Comparison of ENCODE assay signal across 8 cellular contexts in genomic region chr17:56913867-56914640, GRCh38.
DNase-seq lines count a peak whose midpoint lies in the region; ATAC-seq and TF ChIP-seq lines count a peak whose summit lies in the region.

TRIM25 (minus strand) TSS chr17:56914049; CDS start chr17:56913988, 61 bp downstream.

- peak; percentile 98 for DNase-seq in AG08396 (ENCODE audit: low spot score)
- peak; percentile 64 for DNase-seq in NCI-H345 treated with DMSO at 0.1 percent for 48 hours (lab: John Stamatoyannopoulos, UW; ENCODE audit: unreplicated experiment)
- DNase-seq in activated CD4-positive, CD25-positive, alpha-beta regulatory T cell treated with anti-CD3 and anti-CD28 coated beads, Interleukin-2, amount 50 U/mL, for 16 hours (ENCODE audit: low read depth, low spot score) = peak; percentile 74
- peak; percentile 75 for DNase-seq in central memory CD4-positive, alpha-beta T cell
- peak; percentile 97 for DNase-seq in islet precursor cell
- DNase-seq in stimulated activated CD4-positive, alpha-beta T cell treated with anti-CD3 and anti-CD28 coated beads, Interleukin-12 subunit alpha, Interleukin-12 subunit beta, amount 100 ng/mL, for 4 hours = peak; percentile 88

- in situ Hi-C loops in GM18951 (cut with MboI; ENCODE audit: low sequenced_read_pairs, unreplicated experiment) = no loop called here

- peak; percentile 100 for TF ChIP-seq POLR2A in GM18951 (IDR thresholded peaks at IDR 0.05; ENCODE audit: extremely low read depth, insufficient read depth, insufficient read length)

- ATAC-seq in HG03175 (IDR thresholded peaks at IDR 0.05; ENCODE audit: unreplicated experiment) = peak; percentile 75

Comparison
In these comparisons a context has a peak if more than half of its experiments do, and no peak if none do; other contexts are left out.
1. Peak in every context shown above with its lines: DNase-seq and ATAC-seq.